21 cellular contexts compared by ENCODE assay signal in genomic region chr2:235611337-235611736, GRCh38.
DNase-seq lines count a peak whose midpoint lies in the region; ATAC-seq, FAIRE-seq and TF ChIP-seq lines count a peak whose summit lies in the region.
"Had no signal": no experiment of that assay in that cellular context is flagged by ENCODE, and none has a peak within 500 bp of the region (broad histone marks: within the 10 kb centered on the region; RNA-seq: fewer than 3 reads in every experiment).

No MANE protein-coding gene starts in this region.

- peaks cover 13% of the 10 kb centered on the region for H3K36me3 Mint-ChIP-seq in brain
- H3K36me3 Mint-ChIP-seq in activated naive CD4-positive, alpha-beta T cell treated with anti-CD3 and anti-CD28 coated beads, Interleukin-2, amount 50 U/mL, for 72 hours, result no peaks in the 10 kb centered on the region
- H3K36me3 Mint-ChIP-seq: activated CD8-positive, alpha-beta memory T cell treated with anti-CD3 and anti-CD28 coated beads, Interleukin-2, amount 10 ng/mL, durations not matched to agents 7 days and 5 days; CD4-positive, CD25-positive, alpha-beta regulatory T cell had no signal

- peak; percentile 46 for DNase-seq in SK-N-SH
- peak; percentile 31 for DNase-seq in NCI-H345 treated with DMSO at 0.1 percent for 48 hours (lab: John Stamatoyannopoulos, UW; ENCODE audit: unreplicated experiment)
- no peak for DNase-seq in GM12892 (ENCODE audit: insufficient read length)
- DNase-seq in NCI-H2029 treated with DMSO at 0.1 percent for 48 hours (lab: John Stamatoyannopoulos, UW), result no peak
- DNase-seq in urothelium cell line (ENCODE audit: low spot score), result no peak
- DNase-seq in activated naive CD4-positive, alpha-beta T cell treated with anti-CD3 and anti-CD28 coated beads, Interleukin-2, amount 50 U/mL, for 72 hours (ENCODE audit: low spot score in 2 of 2), result no peak
- DNase-seq: ACHN; activated CD8-positive, alpha-beta memory T cell treated with anti-CD3 and anti-CD28 coated beads, Interleukin-2, amount 10 ng/mL, durations not matched to agents 7 days and 5 days; activated effector memory CD4-positive, alpha-beta T cell treated with anti-CD3 and anti-CD28 coated beads, Interleukin-2, amount 50 U/mL, for 16 hours; amygdala; CD4-positive, CD25-positive, alpha-beta regulatory T cell; cerebellar nuclear complex; DMS79 treated with DMSO at 0.1 percent for 48 hours; effector memory CD4-positive, alpha-beta T cell; occipital lobe; T-helper 9 cell; tibial artery had no signal

- peaks cover 35% of the 10 kb centered on the region for H4K20me1 ChIP-seq in SK-N-SH (ENCODE audit: insufficient read depth)

- H3K4me3 ChIP-seq in SK-N-SH (ENCODE audit: low read depth in 2 of 2, low read length in 1 of 2), result no peak overlapping the region
- H3K4me3 ChIP-seq: GM23338, tibial artery had no signal

- TF ChIP-seq CTCF in SK-N-SH (IDR thresholded peaks at IDR 0.05) (no peak), brain (conservative IDR thresholded peaks at IDR 0.05) (no peak)

- H3K9me3 ChIP-seq in SK-N-SH, result no peaks in the 10 kb centered on the region
- H3K9me3 ChIP-seq: tibial artery had no signal

- no peak for TF ChIP-seq POLR2A in GM12892 (IDR thresholded peaks at IDR 0.05; ENCODE audit: low read depth, low read length)

- H3K4me1 Mint-ChIP-seq in brain, result peaks cover 88% of the 10 kb centered on the region
- H3K4me1 Mint-ChIP-seq: activated CD8-positive, alpha-beta memory T cell treated with anti-CD3 and anti-CD28 coated beads, Interleukin-2, amount 10 ng/mL, durations not matched to agents 7 days and 5 days; CD4-positive, CD25-positive, alpha-beta regulatory T cell had no signal

- no peak for TF ChIP-seq EP300 in SK-N-SH (IDR thresholded peaks at IDR 0.05; ENCODE audit: borderline replicate concordance in 1 of 2, low read depth in 1 of 2, low read length in 1 of 2)

- H3K9me2 ChIP-seq in SK-N-SH, result no peaks in the 10 kb centered on the region

- TF ChIP-seq RAD21 in SK-N-SH (IDR thresholded peaks at IDR 0.05; ENCODE audit: low read length), result no peak

- no peak overlapping the region for H3K4me2 ChIP-seq in SK-N-SH

- no peaks in the 10 kb centered on the region for H3K36me3 ChIP-seq in SK-N-SH (replicated peaks in 1 of 2; ENCODE audit: control insufficient read depth in 1 of 2, insufficient read depth in 2 of 2, low read length in 1 of 2)
- H3K36me3 ChIP-seq: tibial artery had no signal

- H3K9ac ChIP-seq in SK-N-SH, result no peak overlapping the region

- no peaks in the 10 kb centered on the region for H3K27me3 ChIP-seq in SK-N-SH (ENCODE audit: insufficient read depth)
- H3K27me3 ChIP-seq: tibial artery had no signal

- no peak for FAIRE-seq in GM12892 (lab: Jason Lieb, UNC)
- no peak for FAIRE-seq in urothelium cell line (lab: Jason Lieb, UNC)

- CTCF ChIA-PET in SK-N-SH (lab: Yijun Ruan, JAX), result interaction anchor here (1.0 to 2.2 kb wide), 2 partner anchors 59 to 135 kb away, joined by 4 to 7 read pairs; no protein-coding TSS in a partner anchor

- H3K9me3 Mint-ChIP-seq in brain, result peaks cover 0 to 6% (median 4%) of the 10 kb centered on the region in 5 experiments
- H3K9me3 Mint-ChIP-seq in activated naive CD4-positive, alpha-beta T cell treated with anti-CD3 and anti-CD28 coated beads, Interleukin-2, amount 50 U/mL, for 72 hours, result peaks cover 0 to 3% of the 10 kb centered on the region in 2 donors
- H3K9me3 Mint-ChIP-seq: GM23338 had no signal

- H3K4me1 ChIP-seq in SK-N-SH (ENCODE audit: control insufficient read depth in 1 of 2, insufficient read depth in 2 of 2, low read depth in 1 of 2, low read length in 1 of 2), result peaks cover 15 to 42% of the 10 kb centered on the region in 2 experiments; a peak in 2 of 4 replicates

- peak overlapping the region in 4 of 5 experiments; percentile 23 to 93 (median 87) for H3K27ac Mint-ChIP-seq in brain
- no peak overlapping the region for H3K27ac Mint-ChIP-seq in activated naive CD4-positive, alpha-beta T cell treated with anti-CD3 and anti-CD28 coated beads, Interleukin-2, amount 50 U/mL, for 72 hours
- H3K27ac Mint-ChIP-seq: activated CD8-positive, alpha-beta memory T cell treated with anti-CD3 and anti-CD28 coated beads, Interleukin-2, amount 10 ng/mL, durations not matched to agents 7 days and 5 days; CD4-positive, CD25-positive, alpha-beta regulatory T cell had no signal

- no peak overlapping the region for H3K27ac ChIP-seq in SK-N-SH (ENCODE audit: low read depth in 2 of 2, low read length in 1 of 2)
- H3K27ac ChIP-seq: tibial artery had no signal

- peak overlapping the region in 1 of 5 experiments; percentile 12 for H3K4me3 Mint-ChIP-seq in brain
- H3K4me3 Mint-ChIP-seq: activated CD8-positive, alpha-beta memory T cell treated with anti-CD3 and anti-CD28 coated beads, Interleukin-2, amount 10 ng/mL, durations not matched to agents 7 days and 5 days; CD4-positive, CD25-positive, alpha-beta regulatory T cell; GM23338 had no signal

- H3K79me2 ChIP-seq in SK-N-SH (ENCODE audit: insufficient read depth), result peaks cover 16% of the 10 kb centered on the region; the same call in 1 of the 2 replicates

- ATAC-seq in SK-N-SH treated with all-trans-retinoic acid at 6 μM for 48 hours, result no peak
- ATAC-seq in activated naive CD4-positive, alpha-beta T cell treated with anti-CD3 and anti-CD28 coated beads, Interleukin-2, amount 50 U/mL, for 72 hours, result no peak
- ATAC-seq: activated CD4-positive, CD25-positive, alpha-beta regulatory T cell treated with anti-CD3 and anti-CD28 coated beads, Interleukin-2, amount 50 U/mL, for 24 hours; activated CD8-positive, alpha-beta memory T cell treated with anti-CD3 and anti-CD28 coated beads, Interleukin-2, amount 10 ng/mL, durations not matched to agents 7 days and 5 days; GM23338 had no signal

- H3F3A ChIP-seq in SK-N-SH (replicated peaks; ENCODE audit: insufficient read depth), result no peaks in the 10 kb centered on the region

- peaks cover 5% of the 10 kb centered on the region for H3K27me3 Mint-ChIP-seq in brain
- H3K27me3 Mint-ChIP-seq: activated CD8-positive, alpha-beta memory T cell treated with anti-CD3 and anti-CD28 coated beads, Interleukin-2, amount 10 ng/mL, durations not matched to agents 7 days and 5 days; CD4-positive, CD25-positive, alpha-beta regulatory T cell had no signal

- WGBS in SK-N-SH (ENCODE audit: low lambda C conversion rate), result 92% methylated on average over 2 of the region's 2 CpGs

- POLR2A ChIA-PET in SK-N-SH (lab: Yijun Ruan, JAX), result no interaction called here

- H2AFZ ChIP-seq in SK-N-SH (ENCODE audit: low read depth), result no peak overlapping the region
- H2AFZ ChIP-seq: GM23338 had no signal

TF ChIP-seq in SK-N-SH, 30 proteins besides CTCF, POLR2A, EP300 and RAD21 (continues in another document):
- TF ChIP-seq FOSL2 (IDR thresholded peaks at IDR 0.05; ENCODE audit: borderline replicate concordance, low read depth) (no peak), GATA2 (CRISPR knock-in tag; IDR thresholded peaks at IDR 0.05) (peak; percentile 33; the same call in 1 of the 2 replicates), ELF1 (IDR thresholded peaks at IDR 0.05) (no peak), FOXM1 (IDR thresholded peaks at IDR 0.05; ENCODE audit: low read depth) (no peak), ZBTB33 (IDR thresholded peaks at IDR 0.05; ENCODE audit: borderline replicate concordance, low read depth) (no peak)

TF ChIP-seq in SK-N-SH treated with all-trans-retinoic acid at 6 μM for 48 hours, 23 proteins besides CTCF, POLR2A, EP300 and RAD21:
- TF ChIP-seq ZFP30 (CRISPR knock-in tag; IDR thresholded peaks at IDR 0.05) (no peak), ZNF565 (CRISPR knock-in tag; conservative IDR thresholded peaks at IDR 0.05; ENCODE audit: low read depth) (no peak), GLIS3 (CRISPR knock-in tag; IDR thresholded peaks at IDR 0.05) (no peak)

Comparison
In these comparisons a context has a peak if more than half of its experiments do, and no peak if none do; other contexts are left out.
1. DNase-seq: peak in SK-N-SH (single experiment) and NCI-H345 treated with DMSO at 0.1 percent for 48 hours (single experiment); none in GM12892 (single experiment), NCI-H2029 treated with DMSO at 0.1 percent for 48 hours (single experiment), urothelium cell line (single experiment) and activated naive CD4-positive, alpha-beta T cell treated with anti-CD3 and anti-CD28 coated beads, Interleukin-2, amount 50 U/mL, for 72 hours (0 of 2).
2. H3K27ac Mint-ChIP-seq: peak in brain (4 of 5); none in activated naive CD4-positive, alpha-beta T cell treated with anti-CD3 and anti-CD28 coated beads, Interleukin-2, amount 50 U/mL, for 72 hours (0 of 2).